In the genomic region with DNA sequence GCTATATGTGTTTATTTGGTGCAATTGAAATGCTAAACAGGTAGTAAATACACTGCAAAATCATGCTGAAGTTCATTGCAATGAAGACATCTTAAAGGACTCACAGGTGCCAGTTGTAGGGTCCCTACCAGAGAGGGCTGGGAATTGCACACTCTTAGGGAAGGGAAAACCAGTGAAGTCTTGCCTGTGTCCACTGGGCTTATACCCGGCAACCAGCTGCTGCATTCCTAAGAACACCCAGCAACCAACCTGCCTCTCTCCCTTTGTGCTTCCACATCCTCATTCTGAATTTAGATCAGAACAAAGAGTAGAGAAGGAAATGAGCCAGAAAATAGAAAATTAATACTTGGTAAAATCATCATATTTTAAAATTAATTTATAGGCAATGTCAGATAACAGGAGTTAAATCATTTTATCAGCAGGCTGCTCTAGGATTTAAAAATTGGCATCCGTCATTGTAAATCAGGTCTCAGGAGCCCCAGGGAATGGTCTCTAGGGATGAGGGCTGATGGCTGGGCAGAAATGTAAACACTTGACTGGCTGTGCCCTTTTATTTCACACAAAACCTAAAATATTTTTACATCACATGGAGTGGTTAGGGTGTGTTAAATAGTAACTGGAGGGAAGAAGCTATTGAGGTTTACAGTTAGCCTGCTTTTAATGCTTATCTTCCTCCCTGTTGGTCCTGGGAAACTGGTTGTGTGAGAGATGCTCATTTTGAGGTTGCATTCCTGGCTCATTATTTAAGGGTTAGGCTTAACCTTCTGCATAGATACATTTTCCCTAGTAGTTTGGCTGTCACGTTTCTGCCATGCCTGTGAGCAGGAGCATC, we compare ENCODE assay signal across 1 cellular context.
TF ChIP-seq lines count a peak whose summit lies in the region.

No MANE protein-coding gene starts in this region.

TF ChIP-seq in GM23338, 12 proteins besides CTCF, POLR2A, EP300 and RAD21 (continued from another document):
- TF ChIP-seq, protein P1, sequence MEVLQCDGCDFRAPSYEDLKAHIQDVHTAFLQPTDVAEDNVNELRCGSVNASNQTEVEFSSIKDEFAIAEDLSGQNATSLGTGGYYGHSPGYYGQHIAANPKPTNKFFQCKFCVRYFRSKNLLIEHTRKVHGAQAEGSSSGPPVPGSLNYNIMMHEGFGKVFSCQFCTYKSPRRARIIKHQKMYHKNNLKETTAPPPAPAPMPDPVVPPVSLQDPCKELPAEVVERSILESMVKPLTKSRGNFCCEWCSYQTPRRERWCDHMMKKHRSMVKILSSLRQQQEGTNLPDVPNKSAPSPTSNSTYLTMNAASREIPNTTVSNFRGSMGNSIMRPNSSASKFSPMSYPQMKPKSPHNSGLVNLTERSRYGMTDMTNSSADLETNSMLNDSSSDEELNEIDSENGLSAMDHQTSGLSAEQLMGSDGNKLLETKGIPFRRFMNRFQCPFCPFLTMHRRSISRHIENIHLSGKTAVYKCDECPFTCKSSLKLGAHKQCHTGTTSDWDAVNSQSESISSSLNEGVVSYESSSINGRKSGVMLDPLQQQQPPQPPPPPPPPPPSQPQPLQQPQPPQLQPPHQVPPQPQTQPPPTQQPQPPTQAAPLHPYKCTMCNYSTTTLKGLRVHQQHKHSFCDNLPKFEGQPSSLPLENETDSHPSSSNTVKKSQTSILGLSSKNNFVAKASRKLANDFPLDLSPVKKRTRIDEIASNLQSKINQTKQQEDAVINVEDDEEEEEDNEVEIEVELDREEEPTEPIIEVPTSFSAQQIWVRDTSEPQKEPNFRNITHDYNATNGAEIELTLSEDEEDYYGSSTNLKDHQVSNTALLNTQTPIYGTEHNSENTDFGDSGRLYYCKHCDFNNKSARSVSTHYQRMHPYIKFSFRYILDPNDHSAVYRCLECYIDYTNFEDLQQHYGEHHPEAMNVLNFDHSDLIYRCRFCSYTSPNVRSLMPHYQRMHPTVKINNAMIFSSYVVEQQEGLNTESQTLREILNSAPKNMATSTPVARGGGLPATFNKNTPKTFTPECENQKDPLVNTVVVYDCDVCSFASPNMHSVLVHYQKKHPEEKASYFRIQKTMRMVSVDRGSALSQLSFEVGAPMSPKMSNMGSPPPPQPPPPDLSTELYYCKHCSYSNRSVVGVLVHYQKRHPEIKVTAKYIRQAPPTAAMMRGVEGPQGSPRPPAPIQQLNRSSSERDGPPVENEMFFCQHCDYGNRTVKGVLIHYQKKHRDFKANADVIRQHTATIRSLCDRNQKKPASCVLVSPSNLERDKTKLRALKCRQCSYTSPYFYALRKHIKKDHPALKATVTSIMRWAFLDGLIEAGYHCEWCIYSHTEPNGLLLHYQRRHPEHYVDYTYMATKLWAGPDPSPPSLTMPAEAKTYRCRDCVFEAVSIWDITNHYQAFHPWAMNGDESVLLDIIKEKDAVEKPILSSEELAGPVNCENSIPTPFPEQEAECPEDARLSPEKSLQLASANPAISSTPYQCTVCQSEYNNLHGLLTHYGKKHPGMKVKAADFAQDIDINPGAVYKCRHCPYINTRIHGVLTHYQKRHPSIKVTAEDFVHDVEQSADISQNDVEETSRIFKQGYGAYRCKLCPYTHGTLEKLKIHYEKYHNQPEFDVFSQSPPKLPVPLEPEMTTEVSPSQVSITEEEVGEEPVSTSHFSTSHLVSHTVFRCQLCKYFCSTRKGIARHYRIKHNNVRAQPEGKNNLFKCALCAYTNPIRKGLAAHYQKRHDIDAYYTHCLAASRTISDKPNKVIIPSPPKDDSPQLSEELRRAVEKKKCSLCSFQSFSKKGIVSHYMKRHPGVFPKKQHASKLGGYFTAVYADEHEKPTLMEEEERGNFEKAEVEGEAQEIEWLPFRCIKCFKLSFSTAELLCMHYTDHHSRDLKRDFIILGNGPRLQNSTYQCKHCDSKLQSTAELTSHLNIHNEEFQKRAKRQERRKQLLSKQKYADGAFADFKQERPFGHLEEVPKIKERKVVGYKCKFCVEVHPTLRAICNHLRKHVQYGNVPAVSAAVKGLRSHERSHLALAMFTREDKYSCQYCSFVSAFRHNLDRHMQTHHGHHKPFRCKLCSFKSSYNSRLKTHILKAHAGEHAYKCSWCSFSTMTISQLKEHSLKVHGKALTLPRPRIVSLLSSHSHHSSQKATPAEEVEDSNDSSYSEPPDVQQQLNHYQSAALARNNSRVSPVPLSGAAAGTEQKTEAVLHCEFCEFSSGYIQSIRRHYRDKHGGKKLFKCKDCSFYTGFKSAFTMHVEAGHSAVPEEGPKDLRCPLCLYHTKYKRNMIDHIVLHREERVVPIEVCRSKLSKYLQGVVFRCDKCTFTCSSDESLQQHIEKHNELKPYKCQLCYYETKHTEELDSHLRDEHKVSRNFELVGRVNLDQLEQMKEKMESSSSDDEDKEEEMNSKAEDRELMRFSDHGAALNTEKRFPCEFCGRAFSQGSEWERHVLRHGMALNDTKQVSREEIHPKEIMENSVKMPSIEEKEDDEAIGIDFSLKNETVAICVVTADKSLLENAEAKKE (CRISPR knock-in tag; IDR thresholded peaks at IDR 0.05): no peak
- TF ChIP-seq STAT1 (IDR thresholded peaks at IDR 0.05; ENCODE audit: unreplicated experiment): no peak
- TF ChIP-seq EZH2phosphoT487 (IDR thresholded peaks at IDR 0.05; ENCODE audit: unreplicated experiment): no peak
- no peak for TF ChIP-seq ZNF114 (CRISPR knock-in tag; IDR thresholded peaks at IDR 0.05)
